8 cellular contexts compared by ENCODE assay signal in genomic region chr9:121073038-121073437, GRCh38. TPM values are rescaled to one million over a fixed set of nuclear protein-coding genes. Genes with fewer than 3 reads are reported as not detected.
DNase-seq lines count a peak whose midpoint lies in the region; ATAC-seq and TF ChIP-seq lines count a peak whose summit lies in the region.

No MANE protein-coding gene starts in this region.

- no peak overlapping the region for H3K4me3 ChIP-seq in NB4 (ENCODE audit: low read depth, low read length)
- no peak overlapping the region for H3K4me3 ChIP-seq in cardiac fibroblast (replicated peaks in 1 of 2; ENCODE audit: low read depth in 2 of 2, low read length in 2 of 2)
- H3K4me3 ChIP-seq in osteoblast (ENCODE audit: insufficient read depth, low read length): peak overlapping the region; percentile 29
- no peak overlapping the region for H3K4me3 ChIP-seq in vagina

- no TSS peak for BruUV-seq in Calu3 (replicated peaks; lab: Mats Ljungman, UMichigan)

- peak overlapping the region; percentile 94 for H3K4me2 ChIP-seq in osteoblast (ENCODE audit: insufficient read depth, low read length)

- peaks cover 19% of the 10 kb centered on the region for H3K36me3 Mint-ChIP-seq in Calu3 (ENCODE audit: insufficient read depth, unreplicated experiment)

- TF ChIP-seq CTCF in Calu3 (IDR thresholded peaks at IDR 0.05; ENCODE audit: unreplicated experiment) (no peak), NB4 (IDR thresholded peaks at IDR 0.05; ENCODE audit: low read depth, low read length) (no peak), cardiac fibroblast (IDR thresholded peaks at IDR 0.05; ENCODE audit: low read depth, low read length) (no peak), osteoblast (IDR thresholded peaks at IDR 0.05; ENCODE audit: extremely low read depth, low read depth, low read length) (no peak), vagina (IDR thresholded peaks at IDR 0.05) (no peak)

- H3K27ac ChIP-seq in osteoblast (ENCODE audit: low read depth, low read length) (peak overlapping the region; percentile 25), vagina (no peak overlapping the region)

- no peaks in the 10 kb centered on the region for H3K9me3 Mint-ChIP-seq in Calu3 (ENCODE audit: low read depth, unreplicated experiment)

- CTCF ChIA-PET in Calu3 (lab: Charles Lee): interaction anchor here (0.7 to 0.9 kb wide), 4 partner anchors 23 to 188 kb away, joined by 3 to 10 read pairs (median 5); no protein-coding TSS in a partner anchor

- intact Hi-C loops in Calu3 (cut with micrococcal nuclease; ENCODE audit: unreplicated experiment): no loop called here
- intact Hi-C loops in vagina (cut with DNase I): loop anchor here (10.0 kb wide), 1 partner anchor 208 kb away; no protein-coding TSS in a partner anchor

- ATAC-seq in GM18858 (IDR thresholded peaks at IDR 0.05; ENCODE audit: unreplicated experiment): no peak
- no peak for ATAC-seq in HG03521 (IDR thresholded peaks at IDR 0.05; ENCODE audit: unreplicated experiment)

- H3K36me3 ChIP-seq in osteoblast (ENCODE audit: insufficient read depth, low read length): no peaks in the 10 kb centered on the region
- no peaks in the 10 kb centered on the region for H3K36me3 ChIP-seq in vagina

- H3K27me3 ChIP-seq in osteoblast (ENCODE audit: insufficient read depth, low read length): no peaks in the 10 kb centered on the region
- no peaks in the 10 kb centered on the region for H3K27me3 ChIP-seq in vagina

- no peaks in the 10 kb centered on the region for H3K27me3 Mint-ChIP-seq in Calu3 (ENCODE audit: unreplicated experiment)

- no peaks in the 10 kb centered on the region for H3K79me2 ChIP-seq in osteoblast (ENCODE audit: insufficient read depth, low read length)

- TF ChIP-seq POLR2A in NB4 (IDR thresholded peaks at IDR 0.05; ENCODE audit: extremely low read depth, insufficient read length): no peak
- TF ChIP-seq POLR2A in vagina (IDR thresholded peaks at IDR 0.05): no peak

- peak overlapping the region; percentile 88 for H3K4me3 Mint-ChIP-seq in Calu3 (ENCODE audit: low read depth, unreplicated experiment)

- H2AFZ ChIP-seq in osteoblast (ENCODE audit: low read length): peak overlapping the region; percentile 80

- H3K27ac Mint-ChIP-seq in Calu3 (ENCODE audit: unreplicated experiment): no peak overlapping the region

- H3K4me1 ChIP-seq in osteoblast (ENCODE audit: insufficient read depth, low read length) (peaks cover 27% of the 10 kb centered on the region), vagina (peaks cover 21% of the 10 kb centered on the region)

- H3K9me3 ChIP-seq in osteoblast (ENCODE audit: low read depth, low read length) (no peaks in the 10 kb centered on the region), vagina (no peaks in the 10 kb centered on the region)

- H4K20me1 ChIP-seq in osteoblast (ENCODE audit: insufficient read depth, low read length): no peaks in the 10 kb centered on the region

- DNase-seq in Calu3: no peak
- peak; percentile 65 for DNase-seq in NB4 (ENCODE audit: low read depth)
- DNase-seq in cardiac fibroblast (ENCODE audit: low read depth in 2 of 2): peak; percentile 92 to 94
- peak; percentile 49 for DNase-seq in osteoblast (ENCODE audit: insufficient read length, low spot score, missing footprints)
- no peak for DNase-seq in vagina (ENCODE audit: extremely low spot score in 2 of 2)
- no peak for DNase-seq in stimulated activated CD4-positive, alpha-beta T cell treated with anti-CD3 and anti-CD28 coated beads, Interleukin-4, amount 100 ng/mL, for 4 hours

- H3K4me1 Mint-ChIP-seq in Calu3 (ENCODE audit: low read depth, unreplicated experiment): peaks cover 24% of the 10 kb centered on the region

RNA-seq across cellular contexts. Expression of gene CNTRL, which starts 1.7 kb away (rescaled TPM):
- total RNA-seq in Calu3 (2022): 11.2 and 11.5 TPM in 2 replicates
- 7.1 and 8.7 TPM in 2 replicates for total RNA-seq in osteoblast
- total RNA-seq in vagina: 13.8 TPM

RNA-seq across cellular contexts. Expression of gene C5, which starts 23.0 kb away (rescaled TPM):
- 9.2 and 12.3 TPM in 2 replicates for total RNA-seq in Calu3 (2022)
- total RNA-seq in osteoblast: 5.1 and 5.6 TPM in 2 replicates
- total RNA-seq in vagina: 2.0 TPM

Comparison
In these comparisons a context has a peak if more than half of its experiments do, and no peak if none do; other contexts are left out.
1. DNase-seq: peak in NB4 (single experiment), cardiac fibroblast (2 of 2) and osteoblast (single experiment); none in Calu3 (single experiment), vagina (0 of 2) and stimulated activated CD4-positive, alpha-beta T cell treated with anti-CD3 and anti-CD28 coated beads, Interleukin-4, amount 100 ng/mL, for 4 hours (0 of 2).